ENCODE assay signal across 10 cellular contexts in genomic region chr19:49086296-49086695, GRCh38. TPM values are rescaled to one million over a fixed set of nuclear protein-coding genes. Genes with fewer than 3 reads are reported as not detected.
A peak's percentile ranks its signal among the peaks of the same experiment; 100 is the strongest.
DNase-seq lines count a peak whose midpoint lies in the region; ATAC-seq and TF ChIP-seq lines count a peak whose summit lies in the region.
"Had no signal": no experiment of that assay in that cellular context is flagged by ENCODE, and none has a peak within 500 bp of the region (broad histone marks: within the 10 kb centered on the region; RNA-seq: fewer than 3 reads in every experiment).

No MANE protein-coding gene starts in this region.

- no peaks in the 10 kb centered on the region for H3K27me3 Mint-ChIP-seq in effector memory CD8-positive, alpha-beta T cell
- peaks cover 4% of the 10 kb centered on the region for H3K27me3 Mint-ChIP-seq in neural crest cell (ENCODE audit: low read depth)

- no peak for TF ChIP-seq CTCF in BJ (IDR thresholded peaks at IDR 0.05; ENCODE audit: insufficient read depth, low read depth, low read length)
- TF ChIP-seq CTCF in MM.1S (IDR thresholded peaks at IDR 0.05; ENCODE audit: low read length) = no peak
- no peak for TF ChIP-seq CTCF in neural crest cell (conservative IDR thresholded peaks at IDR 0.05)

- H3K79me2 ChIP-seq in MM.1S (ENCODE audit: low read length) = peaks cover 58% of the 10 kb centered on the region

- H3K4me3 ChIP-seq in BJ (ENCODE audit: low read depth, low read length) (peak overlapping the region; percentile 85), MM.1S (ENCODE audit: low read length) (peak overlapping the region; percentile 96)

- no peaks in the 10 kb centered on the region for H3K9me2 ChIP-seq in MM.1S (replicated peaks; ENCODE audit: insufficient read depth, low read length)

- H3K27ac ChIP-seq in MM.1S (ENCODE audit: low read length) = no peak overlapping the region

- H3K9me3 Mint-ChIP-seq in effector memory CD8-positive, alpha-beta T cell = no peaks in the 10 kb centered on the region
- H3K9me3 Mint-ChIP-seq in neural crest cell = no peaks in the 10 kb centered on the region

- H4K20me1 ChIP-seq in MM.1S (ENCODE audit: insufficient read depth, low read length) = peaks cover 35% of the 10 kb centered on the region

- no peaks in the 10 kb centered on the region for H3K9me3 ChIP-seq in MM.1S (replicated peaks; ENCODE audit: insufficient read depth, low read length)

- no peaks in the 10 kb centered on the region; the same call in 1 of the 2 replicates for H3F3A ChIP-seq in MM.1S (ENCODE audit: insufficient read depth, low read length)

- peak overlapping the region; percentile 97 for H3K27ac Mint-ChIP-seq in effector memory CD8-positive, alpha-beta T cell
- H3K27ac Mint-ChIP-seq in neural crest cell (ENCODE audit: unreplicated experiment) = peak overlapping the region; percentile 99

- H3K4me3 Mint-ChIP-seq in effector memory CD8-positive, alpha-beta T cell = peak overlapping the region; percentile 98 to 99
- peak overlapping the region; percentile 83 for H3K4me3 Mint-ChIP-seq in neural crest cell

- no peak overlapping the region for H2AFZ ChIP-seq in MM.1S (ENCODE audit: low read length)

- POLR2A ChIA-PET in BJ (lab: Charles Lee) = interaction anchor here (0.7 kb wide), 1 partner anchor 239 kb away, joined by 5 read pairs; the partner anchor contains the start of gene SLC6A16

- no peak for ATAC-seq in effector memory CD8-positive, alpha-beta T cell (replicated peaks)
- ATAC-seq in HG02884 (IDR thresholded peaks at IDR 0.05; ENCODE audit: unreplicated experiment) = no peak

- DNase-seq in BJ (ENCODE audit: low read depth) = no peak
- DNase-seq in MM.1S = no peak
- DNase-seq in effector memory CD8-positive, alpha-beta T cell = no peak
- DNase-seq in neural crest cell (ENCODE audit: low read depth, low spot score) = no peak
- no peak for DNase-seq in central memory CD4-positive, alpha-beta T cell
- no peak for DNase-seq in UCSD-AML1 (lab: John Stamatoyannopoulos, UW; ENCODE audit: unreplicated experiment)
- no peak for DNase-seq in NCI-H2171 (lab: John Stamatoyannopoulos, UW)
- DNase-seq: NCI-H187 treated with DMSO at 0.1 percent for 48 hours had no signal

- H3K4me1 Mint-ChIP-seq in effector memory CD8-positive, alpha-beta T cell (ENCODE audit: low read depth in 2 of 2) = peaks cover 21 to 36% of the 10 kb centered on the region in 2 donors
- peaks cover 24% of the 10 kb centered on the region for H3K4me1 Mint-ChIP-seq in neural crest cell

- H3K27me3 ChIP-seq in BJ (ENCODE audit: control insufficient read depth, insufficient read depth, low read length) (no peaks in the 10 kb centered on the region), MM.1S (replicated peaks; ENCODE audit: insufficient read depth, low read length) (no peaks in the 10 kb centered on the region)

- H3K36me3 ChIP-seq in BJ (ENCODE audit: control insufficient read depth, insufficient read depth, low read length) = peaks cover 17% of the 10 kb centered on the region
- H3K36me3 ChIP-seq in MM.1S (replicated peaks; ENCODE audit: insufficient read depth, low read length) = peaks cover 9% of the 10 kb centered on the region

- H3K4me1 ChIP-seq in MM.1S (ENCODE audit: low read length) = peaks cover 12% of the 10 kb centered on the region

- H3K36me3 Mint-ChIP-seq in effector memory CD8-positive, alpha-beta T cell (ENCODE audit: insufficient read depth) = peaks cover 70% of the 10 kb centered on the region
- peaks cover 9% of the 10 kb centered on the region for H3K36me3 Mint-ChIP-seq in neural crest cell (ENCODE audit: low read depth)

- peak overlapping the region; percentile 91 for H3K9ac ChIP-seq in MM.1S (ENCODE audit: low read length)

- CTCF ChIA-PET in BJ (lab: Yijun Ruan, JAX) = interaction anchor here (2.6 to 3.1 kb wide), 2 partner anchors 11 to 21 kb away, joined by 11 to 15 read pairs; no protein-coding TSS in a partner anchor

- peak overlapping the region; percentile 99 for H3K4me2 ChIP-seq in MM.1S (ENCODE audit: low read depth, low read length)

RNA-seq across cellular contexts. Expression of gene SNRNP70, which starts 1.0 kb away (rescaled TPM):
- polyA plus RNA-seq in BJ (2011; rRNA removed) = 125 and 268 TPM in 2 replicates
- 27.9 and 28.8 TPM in 2 replicates for polyA minus RNA-seq in BJ (2011; rRNA and poly(A)+ RNA removed)
- total RNA-seq in neural crest cell = 291 and 303 TPM in 2 replicates

RNA-seq across cellular contexts. Expression of gene KCNA7, which starts 13.8 kb away (rescaled TPM):
- not detected in 2 replicates for polyA plus RNA-seq in BJ (2011; rRNA removed)
- not detected in 2 replicates for polyA minus RNA-seq in BJ (2011; rRNA and poly(A)+ RNA removed)
- not detected in 2 replicates for total RNA-seq in neural crest cell
- total RNA-seq: ureter had no signal

RNA-seq across cellular contexts. Expression of gene NTF4, which starts 21.7 kb away (rescaled TPM):
- polyA plus RNA-seq in BJ (2011; rRNA removed) = 0.10 TPM in 1 of 2 replicates, not detected in the other
- polyA minus RNA-seq in BJ (2011; rRNA and poly(A)+ RNA removed) = not detected in 2 replicates
- not detected in 2 replicates for total RNA-seq in neural crest cell

RNA-seq across cellular contexts. Expression of gene LIN7B, which starts 27.9 kb away (rescaled TPM):
- 6.7 and 9.4 TPM in 2 replicates for polyA plus RNA-seq in BJ (2011; rRNA removed)
- 2.8 TPM in 2 replicates for polyA minus RNA-seq in BJ (2011; rRNA and poly(A)+ RNA removed)
- 5.4 and 7.5 TPM in 2 replicates for total RNA-seq in neural crest cell

RNA-seq across cellular contexts. Expression of gene CGB7, which starts 28.7 kb away (rescaled TPM):
- 0.27 and 0.28 TPM in 2 replicates for polyA plus RNA-seq in BJ (2011; rRNA removed)
- polyA minus RNA-seq in BJ (2011; rRNA and poly(A)+ RNA removed) = not detected in 2 replicates
- total RNA-seq in neural crest cell = not detected in 2 replicates
